13 cellular contexts compared by ENCODE assay signal in genomic region chr12:93323625-93324165, GRCh38. TPM values are rescaled to one million over a fixed set of nuclear protein-coding genes. Genes with fewer than 3 reads are reported as not detected.
DNase-seq lines count a peak whose midpoint lies in the region; ATAC-seq, FAIRE-seq and TF ChIP-seq lines count a peak whose summit lies in the region.
"Had no signal": no experiment of that assay in that cellular context is flagged by ENCODE, and none has a peak within 500 bp of the region (broad histone marks: within the 10 kb centered on the region; RNA-seq: fewer than 3 reads in every experiment).

No MANE protein-coding gene starts in this region.

- H3K9me3 ChIP-seq in GM12878 (replicated peaks; ENCODE audit: control insufficient read depth, insufficient read depth, low read length) = no peaks in the 10 kb centered on the region
- H3K9me3 ChIP-seq: SJCRH30 had no signal

- H3K56ac ChIP-seq in mesendoderm (ENCODE audit: low read length) = no peak overlapping the region

- intact Hi-C loops in GM12878 (cut with micrococcal nuclease; ENCODE audit: unreplicated experiment) = no loop called here

- no peaks in the 10 kb centered on the region for H3K9me3 Mint-ChIP-seq in nephron progenitor cell
- H3K9me3 Mint-ChIP-seq: activated CD4-positive, alpha-beta T cell treated with anti-CD3 and anti-CD28 coated beads, Interleukin-2, amount 10 ng/mL, durations not matched to agents 7 days and 5 days; activated T-cell treated with anti-CD3 and anti-CD28 coated beads, Interleukin-2, amount 50 U/mL, for 4 hours had no signal

- H2BK120ac ChIP-seq in mesendoderm (ENCODE audit: low read depth, low read length) = no peak overlapping the region

- no peak overlapping the region for H3K9ac ChIP-seq in GM12878 (ENCODE audit: control insufficient read depth, insufficient read depth, low read length)
- H3K9ac ChIP-seq in mesendoderm (ENCODE audit: low read length) = no peak overlapping the region

- no peaks in the 10 kb centered on the region for H3K79me1 ChIP-seq in mesendoderm (ENCODE audit: low read length)

- H3K27ac ChIP-seq in GM12878 (ENCODE audit: control insufficient read depth, insufficient read depth) = no peak overlapping the region
- H3K27ac ChIP-seq in mesendoderm (ENCODE audit: low read depth, low read length) = no peak overlapping the region
- H3K27ac ChIP-seq: SJCRH30 had no signal

- RAD21 ChIA-PET in GM12878 (lab: Charles Lee; ENCODE audit: unreplicated experiment) = interaction anchor here (0.6 kb wide), 1 partner anchor 185 kb away, joined by 3 read pairs; no protein-coding TSS in a partner anchor

- no peak for TF ChIP-seq CTCF in GM12878 (IDR thresholded peaks at IDR 0.05 in 2 of 3, conservative IDR thresholded peaks at IDR 0.05 in 1 of 3; ENCODE audit: control insufficient read depth in 2 of 3, extremely low read depth in 1 of 3, insufficient read depth in 1 of 3, low read depth in 3 of 3, low read length in 3 of 3)
- TF ChIP-seq CTCF in nephron progenitor cell (IDR thresholded peaks at IDR 0.05) = no peak

- POLR2A ChIA-PET in GM12878 (lab: Charles Lee) = interaction anchor here (0.6 kb wide), 2 partner anchors 55 to 193 kb away, joined by 3 to 4 read pairs; no protein-coding TSS in a partner anchor

- H2AFZ ChIP-seq in GM12878 (ENCODE audit: control insufficient read depth, low read depth, low read length) = peak overlapping the region; percentile 48

- H3K27me3 Mint-ChIP-seq in nephron progenitor cell (ENCODE audit: low read depth, poor library complexity) = peaks cover 7% of the 10 kb centered on the region
- H3K27me3 Mint-ChIP-seq: activated CD4-positive, alpha-beta T cell treated with anti-CD3 and anti-CD28 coated beads, Interleukin-2, amount 10 ng/mL, durations not matched to agents 7 days and 5 days had no signal

- no peak overlapping the region for H3K4me3 Mint-ChIP-seq in nephron progenitor cell
- H3K4me3 Mint-ChIP-seq: activated CD4-positive, alpha-beta T cell treated with anti-CD3 and anti-CD28 coated beads, Interleukin-2, amount 10 ng/mL, durations not matched to agents 7 days and 5 days; activated T-cell treated with anti-CD3 and anti-CD28 coated beads, Interleukin-2, amount 50 U/mL, for 4 hours had no signal

- H3K36me3 Mint-ChIP-seq in nephron progenitor cell (ENCODE audit: low read depth) = no peaks in the 10 kb centered on the region

- no peak overlapping the region for H3K23ac ChIP-seq in mesendoderm (ENCODE audit: low read length)

- H3K27me3 ChIP-seq in GM12878 (replicated peaks in 1 of 2; ENCODE audit: control insufficient read depth in 2 of 2, insufficient read depth in 2 of 2, low read length in 1 of 2) (no peaks in the 10 kb centered on the region), mesendoderm (ENCODE audit: insufficient read depth, low read length, poor library complexity) (no peaks in the 10 kb centered on the region)
- H3K27me3 ChIP-seq: SJCRH30 had no signal

- FAIRE-seq in GM12878 (lab: Jason Lieb, UNC) = no peak

- SMC1A ChIA-PET in GM12878 (lab: Charles Lee; ENCODE audit: uncharacterized antibody, unreplicated experiment) = interaction anchor here (0.6 to 1.4 kb wide), 3 partner anchors 43 to 57 kb away, joined by 3 to 4 read pairs (median 3); no protein-coding TSS in a partner anchor

- no peak overlapping the region for H3K4ac ChIP-seq in mesendoderm (ENCODE audit: low read depth, low read length)

- TF ChIP-seq POLR2A in GM12878 (IDR thresholded peaks at IDR 0.05; ENCODE audit: low read depth, low read length) = no peak

- no TSS peak for BruUV-seq in GM12878 (replicated peaks; lab: Mats Ljungman, UMichigan)

- ATAC-seq in GM18519 (IDR thresholded peaks at IDR 0.05; ENCODE audit: low FRiP score, unreplicated experiment) (peak; percentile 72), GM12878 (peak; percentile 52)
- ATAC-seq: activated T-cell treated with anti-CD3 and anti-CD28 coated beads, Interleukin-2, amount 50 U/mL, for 4 hours had no signal

- no peak for TF ChIP-seq RAD21 in GM12878 (IDR thresholded peaks at IDR 0.05; ENCODE audit: insufficient read depth, low read depth, low read length)

- no peak overlapping the region for H2BK5ac ChIP-seq in mesendoderm (ENCODE audit: low read length)

- no peaks in the 10 kb centered on the region for H3K36me3 ChIP-seq in GM12878 (ENCODE audit: control insufficient read depth in 2 of 2, insufficient read depth in 2 of 2, low read length in 1 of 2)
- no peaks in the 10 kb centered on the region for H3K36me3 ChIP-seq in mesendoderm (ENCODE audit: control insufficient read depth, insufficient read depth, low read length)
- H3K36me3 ChIP-seq: SJCRH30 had no signal

- H3K79me2 ChIP-seq in GM12878 (ENCODE audit: control insufficient read depth, insufficient read depth, low read length) = no peaks in the 10 kb centered on the region
- H3K79me2 ChIP-seq in mesendoderm (ENCODE audit: control insufficient read depth, insufficient read depth, low read length) = no peaks in the 10 kb centered on the region

- no peak overlapping the region for H4K8ac ChIP-seq in mesendoderm (ENCODE audit: low read depth, low read length)

- 18% methylated on average over 3 of the region's 3 CpGs for WGBS in GM12878 (ENCODE audit: insufficient coverage, insufficient replicate concordance, low lambda C conversion rate, missing lambda C conversion rate)
- no CpG with 5 or more reads among the region's 3 CpGs for WGBS in mesendoderm (ENCODE audit: extremely low coverage, insufficient coverage, low lambda C conversion rate)

- no peak overlapping the region for H2BK15ac ChIP-seq in mesendoderm (replicated peaks; ENCODE audit: low read depth)

- no peaks in the 10 kb centered on the region for H4K20me1 ChIP-seq in GM12878 (ENCODE audit: control insufficient read depth, insufficient read depth)

- H3K4me2 ChIP-seq in GM12878 (ENCODE audit: control insufficient read depth, insufficient read depth) = peak overlapping the region; percentile 51; the same call in 1 of the 2 replicates
- H3K4me2 ChIP-seq in mesendoderm (ENCODE audit: low read length) = no peak overlapping the region

- H3K18ac ChIP-seq in mesendoderm (ENCODE audit: low read length) = no peak overlapping the region

- DNase-seq in HPDE6-E6E7 (ENCODE audit: extremely low spot score) = peak; percentile 20
- DNase-seq in GM12878 (ENCODE audit: low read depth, low spot score) = no peak
- DNase-seq in nephron progenitor cell = no peak
- no peak for DNase-seq in NCI-H774 (lab: John Stamatoyannopoulos, UW)
- no peak for DNase-seq in mesendoderm
- no peak for DNase-seq in Ammon's horn (ENCODE audit: low spot score)
- DNase-seq: activated CD4-positive, alpha-beta T cell treated with anti-CD3 and anti-CD28 coated beads, Interleukin-2, amount 10 ng/mL, durations not matched to agents 7 days and 5 days; activated T-cell treated with anti-CD3 and anti-CD28 coated beads, Interleukin-2, amount 50 U/mL, for 4 hours; DND-41; NCI-H1092 treated with DMSO at 0.1 percent for 48 hours; posterior cingulate gyrus; SJCRH30 had no signal

- no peak overlapping the region for H2AK5ac ChIP-seq in mesendoderm (ENCODE audit: low read length)

- H3K4me1 Mint-ChIP-seq in nephron progenitor cell = peaks cover 18% of the 10 kb centered on the region
- H3K4me1 Mint-ChIP-seq: activated CD4-positive, alpha-beta T cell treated with anti-CD3 and anti-CD28 coated beads, Interleukin-2, amount 10 ng/mL, durations not matched to agents 7 days and 5 days had no signal

- H3K4me3 ChIP-seq in GM12878 = no peak overlapping the region
- H3K4me3 ChIP-seq in mesendoderm (ENCODE audit: low read length) = no peak overlapping the region
- H3K4me3 ChIP-seq: SJCRH30 had no signal

- in situ Hi-C loops in GM12878 (cut with MboI) = no loop called here

- peak overlapping the region; percentile 4 for H3K27ac Mint-ChIP-seq in nephron progenitor cell
- H3K27ac Mint-ChIP-seq: activated CD4-positive, alpha-beta T cell treated with anti-CD3 and anti-CD28 coated beads, Interleukin-2, amount 10 ng/mL, durations not matched to agents 7 days and 5 days had no signal

- no peak for TF ChIP-seq EP300 in GM12878 (IDR thresholded peaks at IDR 0.05; ENCODE audit: borderline replicate concordance in 1 of 2, control insufficient read depth in 1 of 2, low read depth in 2 of 2, low read length in 2 of 2)

- H4K5ac ChIP-seq in mesendoderm (ENCODE audit: low read length) = no peak overlapping the region

- CTCF ChIA-PET in GM12878 (lab: Yijun Ruan, JAX) = no interaction called here

- H3K4me1 ChIP-seq in GM12878 (ENCODE audit: control insufficient read depth, insufficient read depth, low read length) (peaks cover 14% of the 10 kb centered on the region), mesendoderm (ENCODE audit: control insufficient read depth, low read depth, low read length) (no peaks in the 10 kb centered on the region)
- H3K4me1 ChIP-seq: SJCRH30 had no signal

TF ChIP-seq in GM12878, 131 proteins besides CTCF, POLR2A, EP300 and RAD21 (continues in another document):
- no peak for TF ChIP-seq PAX5 (IDR thresholded peaks at IDR 0.05; ENCODE audit: borderline replicate concordance, low read depth, low read length)
- TF ChIP-seq NR2F1 (conservative IDR thresholded peaks at IDR 0.05) = no peak
- no peak for TF ChIP-seq IRF3 (IDR thresholded peaks at IDR 0.05)

RNA-seq across cellular contexts. Expression of gene NUDT4, which starts 54.0 kb away (rescaled TPM):
- 56.5 and 57.3 TPM in 2 replicates for total RNA-seq in GM12878 (2013; cell fraction: nucleolus; rRNA removed)
- total RNA-seq in GM12878 (2014; rRNA removed) (70.4 and 77.0 TPM in 2 replicates), GM12878 (2014; rRNA removed; fragmentation: Illumina TruSeq; extraction: Trizol) (89.9 and 91.6 TPM in 2 replicates), GM12878 (2021) (81.1 and 82.9 TPM in 2 replicates)
- polyA plus RNA-seq in GM12878 (2011; ENCODE audit: low read depth) = 27.8 TPM
- polyA plus RNA-seq in GM12878 (2011; rRNA removed) (61.8 and 103 TPM in 2 replicates), GM12878 (2014; fragmentation: Illumina TruSeq; extraction: Trizol) (84.0 and 110 TPM in 2 replicates), GM12878 (2014; fragmentation: Nextera tagmentation; extraction: Ambion mirVana) (10 to 100 TPM; 26.6 to 36.6 TPM), GM12878 (2014; rRNA removed) (53.3 and 56.8 TPM in 2 replicates), GM12878 (2016; fragmentation: Nextera tagmentation; extraction: Ambion mirVana) (10 to 100 TPM; 27.0 to 64.4 TPM)
- 20.3 and 24.5 TPM in 2 replicates for polyA plus RNA-seq in GM12878 (2011; cell fraction: cytosol; rRNA removed)
- polyA plus RNA-seq in GM12878 (2011; cell fraction: nucleus; rRNA removed) = 9.7 and 12.0 TPM in 2 replicates
- 60.5 and 61.5 TPM in 2 replicates for polyA plus RNA-seq in GM12878 (2012)
- polyA minus RNA-seq in GM12878 (2011; rRNA and poly(A)+ RNA removed) = 27.8 and 40.1 TPM in 2 replicates
- polyA minus RNA-seq in GM12878 (2011; cell fraction: cytosol; rRNA and poly(A)+ RNA removed) = 21.4 and 23.3 TPM in 2 replicates
- polyA minus RNA-seq in GM12878 (2011; cell fraction: nucleus; rRNA and poly(A)+ RNA removed) = 11.8 and 22.6 TPM in 2 replicates
- 40.3 TPM for polyA plus RNA-seq in mesendoderm (2013, experiment 1 of 2)
- 39.3 TPM for polyA plus RNA-seq in mesendoderm (2013, experiment 2 of 2)
